Comparison of ENCODE assay signal across 22 cellular contexts in the genomic region with DNA sequence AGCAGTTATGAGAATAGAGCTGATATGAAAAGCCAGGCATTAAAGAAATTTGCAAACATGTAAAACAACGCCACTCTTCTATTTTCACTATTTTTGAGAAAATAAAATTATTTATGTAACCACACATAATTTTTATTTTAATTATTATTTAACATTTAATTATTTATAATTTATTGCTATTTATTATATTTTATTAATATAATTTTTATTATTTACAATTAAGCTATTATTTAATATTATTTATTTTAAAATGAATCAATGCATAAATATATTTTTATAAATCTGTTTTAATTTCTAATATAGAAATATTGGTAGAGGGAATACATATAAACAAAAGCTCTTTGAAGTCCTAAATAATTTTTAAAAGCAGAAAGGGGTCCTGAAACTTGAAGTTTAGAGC.
"Had no signal": no experiment of that assay in that cellular context is flagged by ENCODE, and none has a peak within 500 bp of the region (broad histone marks: within the 10 kb centered on the region; RNA-seq: fewer than 3 reads in every experiment).

No MANE protein-coding gene starts in this region.

- H3K4me2 ChIP-seq: KMS-11, SK-N-SH had no signal

- DNase-seq: Kasumi-1, MM.1S, NCI-H1092 treated with DMSO at 0.1 percent for 48 hours, NCI-H1436, NCI-H187, NCI-H2029, NCI-H2081 treated with DMSO at 0.1 percent for 48 hours, NCI-H2171, NCI-H226, NCI-H446, NCI-H510A, NCI-H524 treated with DMSO at 0.1 percent for 48 hours, NCI-H69, NCI-H774, SHP77, SK-N-SH had no signal

- FAIRE-seq: HTR-8/SVneo, K562 had no signal

- H3K27ac Mint-ChIP-seq: IgD-negative memory B cell had no signal

- ATAC-seq: K562 had no signal

- H3K27ac ChIP-seq: HL-60, KMS-11, RWPE1 had no signal

- H3K27me3 Mint-ChIP-seq: IgD-negative memory B cell had no signal

- H3K9me3 ChIP-seq: SK-N-SH had no signal

- H3K9me3 Mint-ChIP-seq: IgD-negative memory B cell had no signal

- H3K9ac ChIP-seq: KMS-11, SK-N-SH had no signal

- H3K4me3 ChIP-seq: K562 had no signal

- H3K4me3 Mint-ChIP-seq: IgD-negative memory B cell had no signal
